Comparison of ENCODE assay signal across 19 cellular contexts in the genomic region with DNA sequence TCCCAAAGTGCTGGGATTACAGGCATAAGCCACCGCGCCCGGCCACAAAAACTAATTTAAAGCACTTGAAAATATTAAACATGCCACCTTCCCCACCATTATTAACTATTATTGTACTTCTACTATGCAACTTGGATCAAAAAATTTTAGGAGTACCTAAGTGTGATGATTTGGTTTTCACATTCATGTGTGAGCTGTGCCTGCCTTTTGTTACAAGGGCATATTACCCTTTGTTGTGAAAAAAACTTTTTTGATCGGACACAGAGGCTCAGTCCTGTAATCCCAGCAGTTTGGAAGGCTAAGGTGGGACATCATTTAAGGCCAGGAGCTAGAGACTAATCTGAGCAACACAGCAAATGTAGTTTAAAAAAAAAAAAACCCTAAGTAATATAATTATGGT. TPM values are rescaled to one million over a fixed set of nuclear protein-coding genes. Genes with fewer than 3 reads are reported as not detected.
A peak's percentile ranks its signal among the peaks of the same experiment; 100 is the strongest.
DNase-seq lines count a peak whose midpoint lies in the region; ATAC-seq and TF ChIP-seq lines count a peak whose summit lies in the region.
"Had no signal": no experiment of that assay in that cellular context is flagged by ENCODE, and none has a peak within 500 bp of the region (broad histone marks: within the 10 kb centered on the region; RNA-seq: fewer than 3 reads in every experiment).

No MANE protein-coding gene starts in this region.

- H3K27me3 ChIP-seq in GM23338 (ENCODE audit: insufficient read depth) (no peaks in the 10 kb centered on the region), gastrocnemius medialis (no peaks in the 10 kb centered on the region)
- H3K27me3 ChIP-seq: BLaER1 had no signal

- intact Hi-C loops in gastrocnemius medialis (cut with DNase I; ENCODE audit: low total_unique reads) = loop anchor here (5.0 kb wide), 1 partner anchor 166 kb away; no protein-coding TSS in a partner anchor

- peaks cover 66% of the 10 kb centered on the region for H3K4me1 Mint-ChIP-seq in activated T-cell treated with anti-CD3 and anti-CD28 coated beads, Interleukin-2, amount 50 U/mL, for 24 hours (ENCODE audit: low read depth)
- H3K4me1 Mint-ChIP-seq in activated naive CD8-positive, alpha-beta T cell (ENCODE audit: low read depth) = peaks cover 53% of the 10 kb centered on the region
- peaks cover 59% of the 10 kb centered on the region for H3K4me1 Mint-ChIP-seq in activated naive CD8-positive, alpha-beta T cell treated with anti-CD3 and anti-CD28 coated beads, Interleukin-2, amount 50 U/mL, for 24 hours
- peaks cover 6% of the 10 kb centered on the region; the same call in 2 of the 3 replicates for H3K4me1 Mint-ChIP-seq in GM23338
- H3K4me1 Mint-ChIP-seq: CD14-positive monocyte had no signal

- DNase-seq in activated T-cell treated with anti-CD3 and anti-CD28 coated beads, Interleukin-2, amount 50 U/mL, for 24 hours = no peak
- DNase-seq in activated T-cell treated with anti-CD3 and anti-CD28 coated beads, Interleukin-2, amount 50 U/mL, for 1 hour = no peak
- DNase-seq in activated naive CD8-positive, alpha-beta T cell treated with anti-CD3 and anti-CD28 coated beads, Interleukin-2, amount 50 U/mL, for 24 hours = no peak
- no peak for DNase-seq in GM23338 (ENCODE audit: low spot score)
- DNase-seq in gastrocnemius medialis = no peak
- no peak for DNase-seq in amygdala (lab: John Stamatoyannopoulos, UW)
- no peak for DNase-seq in SK-N-DZ (ENCODE audit: low spot score)
- DNase-seq: 8988T, COR-L47, DMS 273 treated with DMSO at 0.1 percent for 48 hours, DMS53, DND-41, EL had no signal

- H3K4me3 ChIP-seq in GM23338 (no peak overlapping the region), gastrocnemius medialis (no peak overlapping the region)
- H3K4me3 ChIP-seq: BLaER1, GM12878, HAP-1 had no signal

- no peaks in the 10 kb centered on the region for H3K4me1 ChIP-seq in GM23338 (ENCODE audit: insufficient read depth)
- peaks cover 40 to 47% of the 10 kb centered on the region in 2 donors for H3K4me1 ChIP-seq in gastrocnemius medialis

- H3K9me2 ChIP-seq in GM23338 (ENCODE audit: insufficient read depth) = no peaks in the 10 kb centered on the region

- no peak overlapping the region for H3K4me2 ChIP-seq in GM23338
- H3K4me2 ChIP-seq: BLaER1 had no signal

- H3K27ac ChIP-seq in GM23338 (ENCODE audit: low read depth) (peak overlapping the region; percentile 18; the same call in 1 of the 2 replicates), gastrocnemius medialis (peak overlapping the region; percentile 24 to 80 (median 72))
- H3K27ac ChIP-seq: BLaER1 had no signal

- TF ChIP-seq POLR2A in gastrocnemius medialis (IDR thresholded peaks at IDR 0.05) = no peak

- no peak overlapping the region for H3K4me3 Mint-ChIP-seq in activated T-cell treated with anti-CD3 and anti-CD28 coated beads, Interleukin-2, amount 50 U/mL, for 24 hours
- no peak overlapping the region for H3K4me3 Mint-ChIP-seq in activated naive CD8-positive, alpha-beta T cell
- no peak overlapping the region for H3K4me3 Mint-ChIP-seq in activated naive CD8-positive, alpha-beta T cell treated with anti-CD3 and anti-CD28 coated beads, Interleukin-2, amount 50 U/mL, for 24 hours
- no peak overlapping the region for H3K4me3 Mint-ChIP-seq in GM23338
- H3K4me3 Mint-ChIP-seq: CD14-positive monocyte had no signal

- H3K36me3 Mint-ChIP-seq in activated T-cell treated with anti-CD3 and anti-CD28 coated beads, Interleukin-2, amount 50 U/mL, for 24 hours (ENCODE audit: low read depth) = peaks cover 94% of the 10 kb centered on the region
- H3K36me3 Mint-ChIP-seq in activated naive CD8-positive, alpha-beta T cell = peaks cover 2% of the 10 kb centered on the region
- H3K36me3 Mint-ChIP-seq in activated naive CD8-positive, alpha-beta T cell treated with anti-CD3 and anti-CD28 coated beads, Interleukin-2, amount 50 U/mL, for 24 hours (ENCODE audit: low read depth) = peaks cover 77% of the 10 kb centered on the region
- H3K36me3 Mint-ChIP-seq in GM23338 (ENCODE audit: low read depth) = peaks cover 100% of the 10 kb centered on the region

- H3K9me3 Mint-ChIP-seq in activated T-cell treated with anti-CD3 and anti-CD28 coated beads, Interleukin-2, amount 50 U/mL, for 24 hours = no peaks in the 10 kb centered on the region
- no peaks in the 10 kb centered on the region for H3K9me3 Mint-ChIP-seq in activated naive CD8-positive, alpha-beta T cell (ENCODE audit: low read depth)
- no peaks in the 10 kb centered on the region for H3K9me3 Mint-ChIP-seq in activated naive CD8-positive, alpha-beta T cell treated with anti-CD3 and anti-CD28 coated beads, Interleukin-2, amount 50 U/mL, for 24 hours
- H3K9me3 Mint-ChIP-seq in GM23338 = no peaks in the 10 kb centered on the region
- H3K9me3 Mint-ChIP-seq: CD14-positive monocyte; CD8-positive, alpha-beta memory T cell had no signal

- no peaks in the 10 kb centered on the region for H3K9me3 ChIP-seq in gastrocnemius medialis
- H3K9me3 ChIP-seq: BLaER1, HAP-1 had no signal

- no peak for TF ChIP-seq CTCF in GM23338 (conservative IDR thresholded peaks at IDR 0.05; ENCODE audit: low read depth in 2 of 2)
- no peak for TF ChIP-seq CTCF in gastrocnemius medialis (IDR thresholded peaks at IDR 0.05 in 4 of 5, conservative IDR thresholded peaks at IDR 0.05 in 1 of 5)

- peaks cover 94% of the 10 kb centered on the region for H3K79me2 ChIP-seq in GM23338 (replicated peaks; ENCODE audit: insufficient read depth)

- no peaks in the 10 kb centered on the region for H3K27me3 Mint-ChIP-seq in activated T-cell treated with anti-CD3 and anti-CD28 coated beads, Interleukin-2, amount 50 U/mL, for 24 hours
- no peaks in the 10 kb centered on the region for H3K27me3 Mint-ChIP-seq in activated naive CD8-positive, alpha-beta T cell
- H3K27me3 Mint-ChIP-seq in activated naive CD8-positive, alpha-beta T cell treated with anti-CD3 and anti-CD28 coated beads, Interleukin-2, amount 50 U/mL, for 24 hours = no peaks in the 10 kb centered on the region
- peaks cover 10% of the 10 kb centered on the region for H3K27me3 Mint-ChIP-seq in GM23338 (ENCODE audit: insufficient read depth, low read depth, poor library complexity)

- peaks cover 97% of the 10 kb centered on the region for H3K36me3 ChIP-seq in GM23338 (ENCODE audit: insufficient read depth)
- H3K36me3 ChIP-seq in gastrocnemius medialis = peaks cover 1 to 97% of the 10 kb centered on the region in 2 donors

- H4K20me1 ChIP-seq in GM23338 (replicated peaks; ENCODE audit: insufficient read depth) = peaks cover 74% of the 10 kb centered on the region

- no peak for ATAC-seq in activated naive CD8-positive, alpha-beta T cell treated with anti-CD3 and anti-CD28 coated beads, Interleukin-2, amount 50 U/mL, for 24 hours
- ATAC-seq in GM23338 = no peak
- ATAC-seq in gastrocnemius medialis = no peak
- ATAC-seq: GM12878 had no signal

- in situ Hi-C loops in gastrocnemius medialis (cut with MboI; ENCODE audit: low sequenced_read_pairs in 4 of 4) = loop anchor here in 1 of 4 donors (25.0 kb wide), 1 partner anchor 171 kb away; no protein-coding TSS in a partner anchor

- no peak overlapping the region for H2AFZ ChIP-seq in GM23338

- peak overlapping the region; percentile 72 for H3K27ac Mint-ChIP-seq in activated T-cell treated with anti-CD3 and anti-CD28 coated beads, Interleukin-2, amount 50 U/mL, for 24 hours
- peak overlapping the region; percentile 17 for H3K27ac Mint-ChIP-seq in activated naive CD8-positive, alpha-beta T cell
- no peak overlapping the region for H3K27ac Mint-ChIP-seq in activated naive CD8-positive, alpha-beta T cell treated with anti-CD3 and anti-CD28 coated beads, Interleukin-2, amount 50 U/mL, for 24 hours
- H3K27ac Mint-ChIP-seq in GM23338 = no peak overlapping the region

- H3F3A ChIP-seq in GM23338 (replicated peaks; ENCODE audit: low read depth) = peaks cover 54% of the 10 kb centered on the region

RNA-seq across cellular contexts. Expression of gene ROMO1, which starts 17.1 kb away (rescaled TPM):
- total RNA-seq in GM23338 (2014; rRNA removed; shearing (Covaris generic)) = 127 and 152 TPM in 2 replicates
- polyA plus RNA-seq in GM23338 (2016; fragmentation: Nextera tagmentation; extraction: Ambion mirVana) = 881 and 947 TPM in 2 replicates
- total RNA-seq in gastrocnemius medialis = 100 to 1,000 TPM; 213 to 491 (median 309) TPM
- 637 and 860 TPM in 2 replicates for polyA plus RNA-seq in SK-N-DZ (2014; cell fraction: cytosol; rRNA removed)
- polyA plus RNA-seq in SK-N-DZ (2014; cell fraction: nucleus; rRNA removed) = 491 and 790 TPM in 2 replicates

RNA-seq across cellular contexts. Expression of gene NFS1, which starts 17.2 kb away (rescaled TPM):
- total RNA-seq in GM23338 (2014; rRNA removed; shearing (Covaris generic)) = 35.7 and 45.9 TPM in 2 replicates
- 19.7 and 22.8 TPM in 2 replicates for polyA plus RNA-seq in GM23338 (2016; fragmentation: Nextera tagmentation; extraction: Ambion mirVana)
- total RNA-seq in gastrocnemius medialis = 10 to 100 TPM; 31.5 to 85.8 (median 37.2) TPM
- 54.3 and 61.6 TPM in 2 replicates for polyA plus RNA-seq in SK-N-DZ (2014; cell fraction: cytosol; rRNA removed)
- 29.0 and 50.1 TPM in 2 replicates for polyA plus RNA-seq in SK-N-DZ (2014; cell fraction: nucleus; rRNA removed)

RNA-seq across cellular contexts. Expression of gene RBM39, which starts 25.7 kb away (rescaled TPM):
- total RNA-seq in GM23338 (2014; rRNA removed; shearing (Covaris generic)) = 248 and 259 TPM in 2 replicates
- polyA plus RNA-seq in GM23338 (2016; fragmentation: Nextera tagmentation; extraction: Ambion mirVana) = 413 and 420 TPM in 2 replicates
- total RNA-seq in gastrocnemius medialis = 100 to 1,000 TPM in 3 of 4 donors, 10 to 100 TPM in 1; 98.5 to 165 (median 130) TPM
- polyA plus RNA-seq in SK-N-DZ (2014; cell fraction: cytosol; rRNA removed) = 409 and 443 TPM in 2 replicates
- 2,022 and 2,099 TPM in 2 replicates for polyA plus RNA-seq in SK-N-DZ (2014; cell fraction: nucleus; rRNA removed)

RNA-seq across cellular contexts. Expression of gene CPNE1, which starts 51.6 kb away (rescaled TPM):
- 158 and 189 TPM in 2 replicates for total RNA-seq in GM23338 (2014; rRNA removed; shearing (Covaris generic))
- polyA plus RNA-seq in GM23338 (2016; fragmentation: Nextera tagmentation; extraction: Ambion mirVana) = 196 and 221 TPM in 2 replicates
- total RNA-seq in gastrocnemius medialis = 10 to 100 TPM; 37.3 to 60.7 (median 50.1) TPM
- 380 and 415 TPM in 2 replicates for polyA plus RNA-seq in SK-N-DZ (2014; cell fraction: cytosol; rRNA removed)
- 552 and 706 TPM in 2 replicates for polyA plus RNA-seq in SK-N-DZ (2014; cell fraction: nucleus; rRNA removed)

RNA-seq across cellular contexts. Expression of gene RBM12, which starts 51.6 kb away (rescaled TPM):
- 81.3 and 82.2 TPM in 2 replicates for total RNA-seq in GM23338 (2014; rRNA removed; shearing (Covaris generic))
- 21.0 and 22.3 TPM in 2 replicates for polyA plus RNA-seq in GM23338 (2016; fragmentation: Nextera tagmentation; extraction: Ambion mirVana)
- 10 to 100 TPM in 3 of 4 donors, 1 to 10 TPM in 1; 9.8 to 23.7 (median 20.7) TPM for total RNA-seq in gastrocnemius medialis
- polyA plus RNA-seq in SK-N-DZ (2014; cell fraction: cytosol; rRNA removed) = 66.0 and 74.4 TPM in 2 replicates
- 42.8 and 49.3 TPM in 2 replicates for polyA plus RNA-seq in SK-N-DZ (2014; cell fraction: nucleus; rRNA removed)

Comparison
In these comparisons a context has a peak if more than half of its experiments do, and no peak if none do; other contexts are left out.
1. H3K27ac Mint-ChIP-seq: peak in activated T-cell treated with anti-CD3 and anti-CD28 coated beads, Interleukin-2, amount 50 U/mL, for 24 hours (single experiment) and activated naive CD8-positive, alpha-beta T cell (single experiment); none in activated naive CD8-positive, alpha-beta T cell treated with anti-CD3 and anti-CD28 coated beads, Interleukin-2, amount 50 U/mL, for 24 hours (single experiment) and GM23338 (single experiment).